16 cellular contexts compared by ENCODE assay signal in the genomic region with DNA sequence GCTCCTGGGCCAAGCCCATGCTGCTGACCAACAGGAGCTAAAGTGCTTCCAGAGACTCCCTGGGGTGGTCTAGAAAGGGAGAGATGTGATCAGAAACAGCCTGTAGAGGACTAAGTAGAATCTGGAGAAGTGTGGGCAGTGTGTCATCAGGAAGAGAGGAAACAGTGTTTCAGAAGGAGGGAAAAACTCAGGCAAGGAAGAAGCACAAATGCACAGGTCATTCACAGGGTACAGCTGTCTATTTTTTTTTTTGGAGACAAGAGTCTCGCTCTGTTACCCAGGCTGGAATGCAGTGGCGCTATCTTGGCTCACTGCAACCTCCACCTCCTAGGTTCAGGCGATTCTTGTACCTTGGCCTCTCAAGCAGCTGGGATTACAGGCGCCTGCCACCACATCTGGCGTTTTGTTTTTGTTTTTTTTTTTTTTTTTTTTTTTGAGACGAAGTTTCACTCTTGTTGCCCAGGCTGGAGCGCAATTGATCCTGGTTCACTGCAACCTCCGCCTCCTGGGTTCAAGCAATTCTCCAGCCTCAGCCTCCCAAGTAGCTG.
DNase-seq lines count a peak whose midpoint lies in the region; ATAC-seq, FAIRE-seq and TF ChIP-seq lines count a peak whose summit lies in the region.
"Had no signal": no experiment of that assay in that cellular context is flagged by ENCODE, and none has a peak within 500 bp of the region (broad histone marks: within the 10 kb centered on the region; RNA-seq: fewer than 3 reads in every experiment).

No MANE protein-coding gene starts in this region.

- H3K9ac ChIP-seq in skeletal muscle tissue (ENCODE audit: low read depth in 1 of 3, low read length in 3 of 3), result peak overlapping the region in 1 of 3 donors; percentile 26

- no peak for ATAC-seq in heart left ventricle
- ATAC-seq in Right ventricle myocardium inferior, result no peak
- no peak for ATAC-seq in RWPE2 (ENCODE audit: low read depth)
- ATAC-seq: gastroesophageal sphincter had no signal

- DNase-seq in heart left ventricle (no peak), Right ventricle myocardium inferior (ENCODE audit: missing footprints) (no peak), RWPE2 (ENCODE audit: low spot score) (no peak), kidney tubule cell (ENCODE audit: low spot score) (peak; percentile 76), GM12892 (ENCODE audit: insufficient read length) (no peak), NCI-H446 treated with DMSO at 0.1 percent for 48 hours (lab: John Stamatoyannopoulos, UW) (no peak)
- DNase-seq in stimulated activated CD4-positive, alpha-beta T cell treated with anti-CD3 and anti-CD28 coated beads, Interleukin-2, amount 100 ng/mL, for 24 hours, result no peak
- DNase-seq: activated CD4-positive, alpha-beta T cell treated with anti-CD3 and anti-CD28 coated beads, Interleukin-2, amount 10 ng/mL, durations not matched to agents 24 days and 14 days; activated naive CD4-positive, alpha-beta T cell treated with Interleukin-2 at 50 U/mL for 16 hours; CD4-positive, alpha-beta memory T cell; lower lobe of right lung; NCI-H1930 had no signal

- 87 to 92% (median 91%) methylated on average over 8 of the region's 8 CpGs for WGBS in heart left ventricle, 4 donors

- H3K36me3 ChIP-seq in heart left ventricle (no peaks in the 10 kb centered on the region), RWPE2 (ENCODE audit: low read depth) (no peaks in the 10 kb centered on the region), skeletal muscle tissue (ENCODE audit: control insufficient read depth in 3 of 3, insufficient read depth in 3 of 3, low read length in 3 of 3) (no peaks in the 10 kb centered on the region)
- H3K36me3 ChIP-seq: gastroesophageal sphincter, lower lobe of right lung, vagina had no signal

- TF ChIP-seq POLR2A in heart left ventricle (IDR thresholded peaks at IDR 0.05), result no peak
- TF ChIP-seq POLR2A in GM12892 (IDR thresholded peaks at IDR 0.05; ENCODE audit: low read depth, low read length), result no peak

- H3K4me1 ChIP-seq in heart left ventricle (peaks cover 9 to 90% (median 48%) of the 10 kb centered on the region in 12 donors), RWPE2 (ENCODE audit: insufficient read depth, poor library complexity, severe bottlenecking) (peaks cover 39% of the 10 kb centered on the region), skeletal muscle tissue (ENCODE audit: control insufficient read depth in 3 of 3, insufficient read depth in 3 of 3, low read length in 3 of 3) (peaks cover 44 to 69% (median 53%) of the 10 kb centered on the region in 3 donors)

- no peak for TF ChIP-seq CTCF in heart left ventricle (IDR thresholded peaks at IDR 0.05)
- TF ChIP-seq CTCF in RWPE2 (IDR thresholded peaks at IDR 0.05; ENCODE audit: poor library complexity, severe bottlenecking), result no peak

- intact Hi-C loops in heart left ventricle (cut with DNase I) (loop anchor here in 3 of 10 donors (2.0 to 10.0 kb wide), 4 partner anchors 38 to 117 kb away; no protein-coding TSS in a partner anchor), Right ventricle myocardium inferior (cut with DNase I) (loop anchor here (5.0 kb wide), 1 partner anchor 38 kb away; no protein-coding TSS in a partner anchor)

- H3K4me3 ChIP-seq in heart left ventricle, result no peak overlapping the region
- no peak overlapping the region for H3K4me3 ChIP-seq in RWPE2 (ENCODE audit: severe bottlenecking)
- H3K4me3 ChIP-seq in skeletal muscle tissue (ENCODE audit: low read length in 3 of 3), result no peak overlapping the region
- H3K4me3 ChIP-seq: coronary artery, gastroesophageal sphincter, lower lobe of right lung, vagina had no signal

- peak overlapping the region in 11 of 12 donors; percentile 59 to 95 (median 79) for H3K27ac ChIP-seq in heart left ventricle
- H3K27ac ChIP-seq in RWPE2 (ENCODE audit: poor library complexity, severe bottlenecking), result peak overlapping the region; percentile 60
- H3K27ac ChIP-seq in skeletal muscle tissue (ENCODE audit: low read depth, low read length), result peak overlapping the region; percentile 65
- H3K27ac ChIP-seq: lower lobe of right lung had no signal

- FAIRE-seq in GM12892 (lab: Jason Lieb, UNC), result no peak

- H3K9me3 ChIP-seq in heart left ventricle (no peaks in the 10 kb centered on the region), RWPE2 (ENCODE audit: severe bottlenecking) (no peaks in the 10 kb centered on the region), skeletal muscle tissue (ENCODE audit: control insufficient read depth in 3 of 3, low read length in 3 of 3) (no peaks in the 10 kb centered on the region)
- H3K9me3 ChIP-seq: gastroesophageal sphincter, lower lobe of right lung, vagina had no signal

- no peaks in the 10 kb centered on the region for H3K27me3 ChIP-seq in heart left ventricle
- H3K27me3 ChIP-seq in RWPE2 (ENCODE audit: insufficient read depth, poor library complexity, severe bottlenecking), result no peaks in the 10 kb centered on the region
- H3K27me3 ChIP-seq in skeletal muscle tissue (ENCODE audit: control insufficient read depth in 3 of 3, insufficient read depth in 3 of 3, low read length in 3 of 3), result no peaks in the 10 kb centered on the region
- H3K27me3 ChIP-seq: gastroesophageal sphincter, vagina had no signal
